ENCODE assay signal across 8 cellular contexts in genomic region chr1:3747522-3747848, GRCh38. TPM values are rescaled to one million over a fixed set of nuclear protein-coding genes. Genes with fewer than 3 reads are reported as not detected.
DNase-seq lines count a peak whose midpoint lies in the region; ATAC-seq and TF ChIP-seq lines count a peak whose summit lies in the region.

No MANE protein-coding gene starts in this region.

- intact Hi-C loops in A673 (cut with micrococcal nuclease; ENCODE audit: unreplicated experiment), result no loop called here
- intact Hi-C loops in colonic mucosa (cut with DNase I), result no loop called here
- intact Hi-C loops in natural killer cell (cut with micrococcal nuclease), result no loop called here

- H3K9me3 ChIP-seq in A673 (ENCODE audit: low read depth, low read length, poor library complexity, severe bottlenecking), result no peaks in the 10 kb centered on the region
- H3K9me3 ChIP-seq in colonic mucosa, result no peaks in the 10 kb centered on the region

- no peaks in the 10 kb centered on the region for H3K27me3 ChIP-seq in A673 (replicated peaks; ENCODE audit: insufficient read depth, low read depth, low read length, poor library complexity)
- H3K27me3 ChIP-seq in colonic mucosa, result no peaks in the 10 kb centered on the region

- H3K4me3 Mint-ChIP-seq in IgD-negative memory B cell (peak overlapping the region; percentile 84 to 93 (median 90)), natural killer cell (peak overlapping the region; percentile 71)

- H3K4me1 Mint-ChIP-seq in IgD-negative memory B cell (peaks cover 9 to 28% (median 16%) of the 10 kb centered on the region in 3 donors), natural killer cell (peaks cover 24 to 32% of the 10 kb centered on the region in 2 donors)

- no peaks in the 10 kb centered on the region for H3K36me3 ChIP-seq in A673 (ENCODE audit: insufficient read depth, low read length, poor library complexity, severe bottlenecking)
- no peaks in the 10 kb centered on the region for H3K36me3 ChIP-seq in colonic mucosa

- CTCF ChIA-PET in A673 (lab: Charles Lee), result no interaction called here

- H3K36me3 Mint-ChIP-seq in IgD-negative memory B cell (no peaks in the 10 kb centered on the region), natural killer cell (no peaks in the 10 kb centered on the region)

- H3K27ac Mint-ChIP-seq in IgD-negative memory B cell (peak overlapping the region in 2 of 3 donors; percentile 63 to 77), natural killer cell (peak overlapping the region; percentile 38 to 79)

- ATAC-seq in natural killer cell (no peak), GM21526 (IDR thresholded peaks at IDR 0.05; ENCODE audit: low FRiP score, unreplicated experiment) (no peak)

- H3K27me3 Mint-ChIP-seq in IgD-negative memory B cell, result no peaks in the 10 kb centered on the region
- H3K27me3 Mint-ChIP-seq in natural killer cell (ENCODE audit: low read depth in 2 of 2), result peaks cover 0 to 10% of the 10 kb centered on the region in 2 donors

- no peak for DNase-seq in A673 (ENCODE audit: low spot score)
- no peak for DNase-seq in colonic mucosa
- DNase-seq in natural killer cell, result no peak
- no peak for DNase-seq in NK-92 treated with Interleukin-12 subunit alpha and Interleukin-12 subunit beta, amount 100 ng/mL, for 24 hours (lab: John Stamatoyannopoulos, UW)
- no peak for DNase-seq in EL
- DNase-seq in DMS153 treated with DMSO at 0.1 percent for 48 hours (lab: John Stamatoyannopoulos, UW; ENCODE audit: unreplicated experiment), result no peak

- TF ChIP-seq CTCF in A673 (conservative IDR thresholded peaks at IDR 0.05; ENCODE audit: low read depth, low read length) (no peak), colonic mucosa (IDR thresholded peaks at IDR 0.05) (no peak), natural killer cell (IDR thresholded peaks at IDR 0.05) (no peak)

- no TSS peak for BruUV-seq in A673 (replicated peaks; lab: Mats Ljungman, UMichigan)

- POLR2A ChIA-PET in A673 (lab: Charles Lee; ENCODE audit: low non-redundant PET), result interaction anchor here (0.7 kb wide), 1 partner anchor 83 kb away, joined by 4 read pairs; no protein-coding TSS in a partner anchor

- H3K4me1 ChIP-seq in A673 (ENCODE audit: insufficient read depth, low read length, poor library complexity, severe bottlenecking) (peaks cover 11% of the 10 kb centered on the region), colonic mucosa (peaks cover 8% of the 10 kb centered on the region)

- peak overlapping the region; percentile 67 for H3K27ac ChIP-seq in A673 (ENCODE audit: low read depth, low read length, poor library complexity, severe bottlenecking)
- no peak overlapping the region for H3K27ac ChIP-seq in colonic mucosa

- H3K9me3 Mint-ChIP-seq in IgD-negative memory B cell, result no peaks in the 10 kb centered on the region
- no peaks in the 10 kb centered on the region for H3K9me3 Mint-ChIP-seq in natural killer cell

- H3K4me3 ChIP-seq in A673 (ENCODE audit: low read depth, low read length, poor library complexity, severe bottlenecking) (peak overlapping the region; percentile 93), colonic mucosa (peak overlapping the region; percentile 66)

- H3K9ac ChIP-seq in colonic mucosa (ENCODE audit: low read depth in 2 of 2, low read length in 2 of 2), result no peak overlapping the region

RNA-seq across cellular contexts. Expression of gene CCDC27, which starts 4.8 kb away (rescaled TPM):
- total RNA-seq in A673 (2021) (not detected in 2 replicates), colonic mucosa (not detected), natural killer cell (not detected)
- not detected for polyA plus RNA-seq in IgD-negative memory B cell

RNA-seq across cellular contexts. Expression of gene SMIM1, which starts 25.1 kb away (rescaled TPM):
- 0.81 and 1.5 TPM in 2 replicates for total RNA-seq in A673 (2021)
- not detected for polyA plus RNA-seq in IgD-negative memory B cell
- 1 to 10 TPM; 1.9 to 2.4 TPM for total RNA-seq in colonic mucosa
- 1 to 10 TPM in 2 of 3 donors, under 1 TPM in 1; 0.78 to 2.6 (median 1.6) TPM for total RNA-seq in natural killer cell

RNA-seq across cellular contexts. Expression of gene LRRC47, which starts 48.8 kb away (rescaled TPM):
- total RNA-seq in A673 (2021) (69.8 and 86.7 TPM in 2 replicates), colonic mucosa (10 to 100 TPM; 31.9 to 42.7 TPM), natural killer cell (10 to 100 TPM; 33.5 to 49.8 (median 45.2) TPM)
- 21.4 TPM for polyA plus RNA-seq in IgD-negative memory B cell
